8 cellular contexts compared by ENCODE assay signal in genomic region chr7:139725077-139725476, GRCh38. TPM values are rescaled to one million over a fixed set of nuclear protein-coding genes. Genes with fewer than 3 reads are reported as not detected.
DNase-seq lines count a peak whose midpoint lies in the region; ATAC-seq and TF ChIP-seq lines count a peak whose summit lies in the region.

No MANE protein-coding gene starts in this region.

- peak; percentile 39 for DNase-seq in GM20000 (ENCODE audit: low spot score)
- no peak for DNase-seq in colonic mucosa
- DNase-seq in vagina (ENCODE audit: extremely low spot score in 2 of 2) = no peak
- DNase-seq in NCI-H524 treated with DMSO at 0.1 percent for 48 hours (lab: John Stamatoyannopoulos, UW) = no peak
- DNase-seq in activated naive CD4-positive, alpha-beta T cell treated with anti-CD3 and anti-CD28 coated beads, Interleukin-2, amount 50 U/mL, for 16 hours = no peak
- no peak for DNase-seq in erythroblast (lab: John Stamatoyannopoulos, UW)

- H3K27me3 ChIP-seq in colonic mucosa (no peaks in the 10 kb centered on the region), vagina (no peaks in the 10 kb centered on the region)

- H3K9ac ChIP-seq in colonic mucosa (ENCODE audit: low read depth in 2 of 2, low read length in 2 of 2) = no peak overlapping the region

- H3K36me3 ChIP-seq in colonic mucosa (no peaks in the 10 kb centered on the region), vagina (no peaks in the 10 kb centered on the region)

- peak; percentile 71 for ATAC-seq in HG03442 (IDR thresholded peaks at IDR 0.05; ENCODE audit: unreplicated experiment)

- H3K27ac ChIP-seq in C4-2B = peak overlapping the region; percentile 90
- H3K27ac ChIP-seq in colonic mucosa = peak overlapping the region; percentile 32
- peak overlapping the region; percentile 9 for H3K27ac ChIP-seq in vagina

- H3K4me3 ChIP-seq in colonic mucosa (no peak overlapping the region), vagina (no peak overlapping the region)

- TF ChIP-seq POLR2A in vagina (IDR thresholded peaks at IDR 0.05) (no peak), erythroblast (IDR thresholded peaks at IDR 0.05; ENCODE audit: low read length) (no peak)

- TF ChIP-seq CTCF in C4-2B (conservative IDR thresholded peaks at IDR 0.05) = no peak
- TF ChIP-seq CTCF in GM20000 (IDR thresholded peaks at IDR 0.05; ENCODE audit: extremely low read depth, missing control alignments) = no peak
- TF ChIP-seq CTCF in colonic mucosa (IDR thresholded peaks at IDR 0.05) = no peak
- no peak for TF ChIP-seq CTCF in vagina (IDR thresholded peaks at IDR 0.05)

- no peaks in the 10 kb centered on the region for H3K9me3 ChIP-seq in colonic mucosa
- H3K9me3 ChIP-seq in vagina = no peaks in the 10 kb centered on the region

- H3K4me1 ChIP-seq in colonic mucosa = peaks cover 26% of the 10 kb centered on the region
- H3K4me1 ChIP-seq in vagina = peaks cover 44% of the 10 kb centered on the region

- intact Hi-C loops in colonic mucosa (cut with DNase I) (no loop called here), vagina (cut with DNase I) (no loop called here)

RNA-seq across cellular contexts. Expression of gene HIPK2, which starts 52.7 kb away (rescaled TPM):
- total RNA-seq in colonic mucosa (10 to 100 TPM; 25.3 to 28.4 TPM), vagina (21.9 TPM)

Comparison
In these comparisons a context has a peak if more than half of its experiments do, and no peak if none do; other contexts are left out.
1. H3K27ac ChIP-seq: peak in every context shown above with its lines; median percentile 90 in C4-2B; 32 in colonic mucosa; 9 in vagina.